ENCODE assay signal across 22 cellular contexts in the genomic region with DNA sequence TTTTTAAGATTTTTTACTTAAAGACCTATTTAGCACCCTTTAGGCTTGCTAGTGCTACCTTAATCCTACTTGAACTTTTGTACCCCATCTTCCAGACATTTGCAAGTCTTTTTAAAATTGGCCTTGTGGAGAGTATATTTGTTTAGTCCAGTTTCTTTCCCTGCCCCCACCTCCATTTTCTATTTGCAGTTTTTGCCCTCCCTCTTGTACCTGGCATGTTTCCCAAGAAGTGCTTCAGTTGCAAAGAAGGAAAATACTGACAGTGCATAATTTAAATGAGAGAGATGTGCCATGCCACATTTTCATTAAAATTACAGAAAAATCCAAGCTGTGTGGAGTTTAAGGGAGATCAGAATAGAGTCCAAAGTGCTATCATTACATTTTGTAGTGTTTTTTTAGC.
DNase-seq lines count a peak whose midpoint lies in the region; ATAC-seq and TF ChIP-seq lines count a peak whose summit lies in the region.
"Had no signal": no experiment of that assay in that cellular context is flagged by ENCODE, and none has a peak within 500 bp of the region (broad histone marks: within the 10 kb centered on the region; RNA-seq: fewer than 3 reads in every experiment).

No MANE protein-coding gene starts in this region.

- H3K9me3 ChIP-seq in left lung: no peaks in the 10 kb centered on the region
- H3K9me3 ChIP-seq: HAP-1, SK-N-SH had no signal

- peak; percentile 22 for ATAC-seq in left lung
- ATAC-seq in GM18517 (IDR thresholded peaks at IDR 0.05; ENCODE audit: unreplicated experiment): no peak
- ATAC-seq in activated T-cell treated with anti-CD3 and anti-CD28 coated beads, Interleukin-2, amount 50 U/mL, for 4 hours: no peak
- ATAC-seq: Panc1 had no signal

- H3K27me3 ChIP-seq in left lung: no peaks in the 10 kb centered on the region

- DNase-seq in COR-L47 (lab: John Stamatoyannopoulos, UW) (peak; percentile 0), G401 (ENCODE audit: low spot score) (peak; percentile 5), NCI-H446 treated with DMSO at 0.1 percent for 48 hours (lab: John Stamatoyannopoulos, UW) (peak; percentile 14), left lung (no peak), NCI-H526 treated with DMSO at 0.1 percent for 48 hours (lab: John Stamatoyannopoulos, UW) (no peak)
- no peak for DNase-seq in activated CD4-positive, alpha-beta T cell treated with anti-CD3 and anti-CD28 coated beads, Interleukin-2, amount 50 U/mL, for 48 hours
- no peak for DNase-seq in activated T-cell treated with anti-CD3 and anti-CD28 coated beads, Interleukin-2, amount 50 U/mL, for 4 hours
- DNase-seq: ACHN; CD4-positive, CD25-positive, alpha-beta regulatory T cell; Kasumi-1; MM.1S; NCI-H1417 treated with DMSO at 0.1 percent for 48 hours; NCI-H1930; NCI-H345; NCI-H82; Right ventricle myocardium superior; SK-N-SH had no signal

- no peak for TF ChIP-seq CTCF in left lung (IDR thresholded peaks at IDR 0.05)

- intact Hi-C loops in left lung (cut with DNase I): no loop called here

- H3K36me3 Mint-ChIP-seq in activated T-cell treated with anti-CD3 and anti-CD28 coated beads, Interleukin-2, amount 50 U/mL, for 4 hours (ENCODE audit: insufficient read depth): no peaks in the 10 kb centered on the region
- H3K36me3 Mint-ChIP-seq: CD4-positive, CD25-positive, alpha-beta regulatory T cell; IgD-negative memory B cell had no signal

- no peaks in the 10 kb centered on the region for H3K27me3 Mint-ChIP-seq in activated T-cell treated with anti-CD3 and anti-CD28 coated beads, Interleukin-2, amount 50 U/mL, for 4 hours (ENCODE audit: low read depth)
- H3K27me3 Mint-ChIP-seq: B cell; CD4-positive, CD25-positive, alpha-beta regulatory T cell; IgD-negative memory B cell had no signal

- in situ Hi-C loops in G401 (cut with HindIII; ENCODE audit: low sequenced_read_pairs): no loop called here

- no peak overlapping the region for H3K4me3 Mint-ChIP-seq in activated T-cell treated with anti-CD3 and anti-CD28 coated beads, Interleukin-2, amount 50 U/mL, for 4 hours
- H3K4me3 Mint-ChIP-seq: B cell; CD4-positive, CD25-positive, alpha-beta regulatory T cell; IgD-negative memory B cell had no signal

- H3K27ac ChIP-seq in left lung: no peak overlapping the region

- H3K4me3 ChIP-seq in left lung: no peak overlapping the region
- H3K4me3 ChIP-seq: HAP-1 had no signal

- peaks cover 4% of the 10 kb centered on the region for H3K9me3 Mint-ChIP-seq in activated T-cell treated with anti-CD3 and anti-CD28 coated beads, Interleukin-2, amount 50 U/mL, for 4 hours

- no peaks in the 10 kb centered on the region for H3K4me1 ChIP-seq in left lung

- H3K36me3 ChIP-seq in left lung: no peaks in the 10 kb centered on the region
- H3K36me3 ChIP-seq: HAP-1 had no signal

- H3K4me1 Mint-ChIP-seq in activated T-cell treated with anti-CD3 and anti-CD28 coated beads, Interleukin-2, amount 50 U/mL, for 4 hours (ENCODE audit: low read depth): no peaks in the 10 kb centered on the region
- H3K4me1 Mint-ChIP-seq: B cell; CD4-positive, CD25-positive, alpha-beta regulatory T cell had no signal

Comparison
In these comparisons a context has a peak if more than half of its experiments do, and no peak if none do; other contexts are left out.
1. DNase-seq: peak in COR-L47 (single experiment), G401 (single experiment) and NCI-H446 treated with DMSO at 0.1 percent for 48 hours (single experiment); none in left lung (0 of 2), activated CD4-positive, alpha-beta T cell treated with anti-CD3 and anti-CD28 coated beads, Interleukin-2, amount 50 U/mL, for 48 hours (0 of 2), NCI-H526 treated with DMSO at 0.1 percent for 48 hours (single experiment) and activated T-cell treated with anti-CD3 and anti-CD28 coated beads, Interleukin-2, amount 50 U/mL, for 4 hours (single experiment).